8 cellular contexts compared by ENCODE assay signal in genomic region chr2:101622633-101623521, GRCh38.
DNase-seq lines count a peak whose midpoint lies in the region; ATAC-seq and TF ChIP-seq lines count a peak whose summit lies in the region.

No MANE protein-coding gene starts in this region.

- no TSS peak for BruUV-seq in PC-3 (replicated peaks; lab: Mats Ljungman, UMichigan)

- H3K9ac ChIP-seq in PC-3 (ENCODE audit: low read length): no peak overlapping the region

- H3K4me1 ChIP-seq in lower lobe of right lung: peaks cover 23% of the 10 kb centered on the region
- H3K4me1 ChIP-seq in PC-3 (ENCODE audit: insufficient read depth, low read length): peaks cover 4% of the 10 kb centered on the region; the same call in 1 of the 2 replicates

- no peaks in the 10 kb centered on the region for H3K27me3 ChIP-seq in lower lobe of right lung (ENCODE audit: low read depth)
- no peaks in the 10 kb centered on the region for H3K27me3 ChIP-seq in WERI-Rb-1 (ENCODE audit: insufficient read depth, low read depth, severe bottlenecking)
- no peaks in the 10 kb centered on the region for H3K27me3 ChIP-seq in PC-3 (ENCODE audit: low read length)

- no peaks in the 10 kb centered on the region for H3F3A ChIP-seq in PC-3 (ENCODE audit: low read length, unreplicated experiment)

- peak; percentile 93 for ATAC-seq in GM18867 (IDR thresholded peaks at IDR 0.05; ENCODE audit: unreplicated experiment)
- peak; percentile 77 for ATAC-seq in GM21825 (IDR thresholded peaks at IDR 0.05; ENCODE audit: unreplicated experiment)
- ATAC-seq in lower lobe of right lung: peak; percentile 66 to 77
- ATAC-seq in PC-3: no peak

- no peak overlapping the region for H3K4me2 ChIP-seq in PC-3 (ENCODE audit: low read length)

- H3K79me2 ChIP-seq in PC-3 (ENCODE audit: low read length): no peaks in the 10 kb centered on the region

- H3K4me3 ChIP-seq in lower lobe of right lung (no peak overlapping the region), WERI-Rb-1 (ENCODE audit: low read depth, low read length) (no peak overlapping the region), PC-3 (ENCODE audit: low read length) (no peak overlapping the region)

- H3K27ac ChIP-seq in lower lobe of right lung (no peak overlapping the region), WERI-Rb-1 (no peak overlapping the region), PC-3 (ENCODE audit: low read length) (no peak overlapping the region)

- CTCF ChIA-PET in PC-3 (lab: Charles Lee): no interaction called here

- intact Hi-C loops in lower lobe of right lung (cut with DNase I) (no loop called here), PC-3 (cut with micrococcal nuclease) (no loop called here)

- H4K20me1 ChIP-seq in PC-3 (ENCODE audit: low read length): no peaks in the 10 kb centered on the region

- H3K9me2 ChIP-seq in PC-3 (replicated peaks; ENCODE audit: low read length): no peaks in the 10 kb centered on the region

- no peaks in the 10 kb centered on the region for H3K9me3 ChIP-seq in lower lobe of right lung
- H3K9me3 ChIP-seq in WERI-Rb-1 (ENCODE audit: severe bottlenecking): no peaks in the 10 kb centered on the region
- no peaks in the 10 kb centered on the region for H3K9me3 ChIP-seq in PC-3 (ENCODE audit: low read length)

- H2AFZ ChIP-seq in PC-3 (ENCODE audit: low read length): no peak overlapping the region

- POLR2A ChIA-PET in PC-3 (lab: Charles Lee; ENCODE audit: unreplicated experiment): no interaction called here

- DNase-seq in MV-4-11 (lab: John Stamatoyannopoulos, UW): peak; percentile 95
- no peak for DNase-seq in lower lobe of right lung
- DNase-seq in WERI-Rb-1: no peak
- DNase-seq in erythroblast (lab: John Stamatoyannopoulos, UW): no peak
- DNase-seq in activated CD8-positive, alpha-beta memory T cell treated with anti-CD3 and anti-CD28 coated beads, Interleukin-2, amount 50 U/mL, for 4 hours: no peak
- DNase-seq in PC-3: no peak

- no peak for TF ChIP-seq POLR2A in erythroblast (IDR thresholded peaks at IDR 0.05; ENCODE audit: low read length)

- TF ChIP-seq CTCF in lower lobe of right lung (IDR thresholded peaks at IDR 0.05) (no peak), WERI-Rb-1 (IDR thresholded peaks at IDR 0.05; ENCODE audit: low read depth, low read length) (no peak), PC-3 (conservative IDR thresholded peaks at IDR 0.05; ENCODE audit: low read depth, low read length) (no peak)

- H3K36me3 ChIP-seq in lower lobe of right lung: no peaks in the 10 kb centered on the region
- H3K36me3 ChIP-seq in WERI-Rb-1: no peaks in the 10 kb centered on the region
- no peaks in the 10 kb centered on the region for H3K36me3 ChIP-seq in PC-3 (ENCODE audit: low read depth, low read length)
